In genomic region chr1:43063394-43064219, GRCh38 we compare ENCODE assay signal across 1 cellular context.
TF ChIP-seq lines count a peak whose summit lies in the region.

No MANE protein-coding gene starts in this region.

TF ChIP-seq in HepG2, 621 proteins besides CTCF, POLR2A, EP300 and RAD21 (continued from another document):
- TF ChIP-seq ZNF646 (CRISPR knock-in tag; IDR thresholded peaks at IDR 0.05) (peak; percentile 41; the same call in 1 of the 2 replicates), RFX3 (CRISPR knock-in tag; IDR thresholded peaks at IDR 0.05) (peak; percentile 26; the same call in 1 of the 2 replicates), SMC3 (IDR thresholded peaks at IDR 0.05; ENCODE audit: low read length) (no peak), ZFX (CRISPR knock-in tag; IDR thresholded peaks at IDR 0.05; ENCODE audit: low read depth) (0 out of 2 replicates have a peak, but pooled peaks have one; percentile 23), HIC2 (CRISPR knock-in tag; IDR thresholded peaks at IDR 0.05; ENCODE audit: low read depth) (no peak)
TF ChIP-seq in HepG2: peak in this region for 4.
